In the genomic region with DNA sequence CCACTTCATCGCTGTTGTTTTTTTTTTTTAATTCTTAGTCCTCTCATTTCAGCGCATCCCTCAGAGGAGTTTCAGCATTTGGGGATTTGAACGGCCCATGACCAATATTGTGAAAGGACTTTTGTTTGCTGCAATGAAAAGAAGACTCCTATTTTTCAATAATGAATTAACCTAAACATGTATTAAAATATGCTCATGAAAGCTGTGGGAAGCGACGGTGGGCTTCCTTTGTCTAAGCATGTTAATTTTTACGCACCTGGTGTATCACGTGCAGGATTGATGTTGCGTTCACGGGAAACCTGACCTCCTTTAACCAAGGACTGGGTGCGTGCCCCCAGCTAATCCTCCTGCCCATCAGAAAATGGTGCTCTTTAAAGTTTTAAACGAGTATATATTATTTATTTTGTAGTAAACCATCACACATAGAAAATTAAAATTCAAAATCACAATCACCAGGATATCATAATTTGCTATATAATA, we compare ENCODE assay signal across 9 cellular contexts. TPM values are rescaled to one million over a fixed set of nuclear protein-coding genes. Genes with fewer than 3 reads are reported as not detected.
DNase-seq lines count a peak whose midpoint lies in the region; FAIRE-seq and TF ChIP-seq lines count a peak whose summit lies in the region.
"Had no signal": no experiment of that assay in that cellular context is flagged by ENCODE, and none has a peak within 500 bp of the region (broad histone marks: within the 10 kb centered on the region; RNA-seq: fewer than 3 reads in every experiment).

No MANE protein-coding gene starts in this region.

- DNase-seq in DMS79 treated with DMSO at 0.1 percent for 48 hours (lab: John Stamatoyannopoulos, UW) (peak; percentile 13), DMS79 (lab: John Stamatoyannopoulos, UW) (no peak), OCI-LY7 (ENCODE audit: low spot score) (peak; percentile 81), fibroblast of the aortic adventitia (ENCODE audit: low read depth) (peak; percentile 6), small intestine (no peak), EL (no peak), C1 segment of cervical spinal cord (lab: John Stamatoyannopoulos, UW) (no peak)
- no peak for DNase-seq in stimulated activated CD8-positive, alpha-beta memory T cell treated with anti-CD3 and anti-CD28 coated beads, Interleukin-4, amount 100 ng/mL, for 48 hours

- H3K79me2 ChIP-seq in OCI-LY7 (ENCODE audit: insufficient read depth, low read depth, low read length), result no peaks in the 10 kb centered on the region

- peak overlapping the region; percentile 85 for H3K4me2 ChIP-seq in OCI-LY7 (ENCODE audit: low read length)

- H3K4me1 ChIP-seq in OCI-LY7 (ENCODE audit: insufficient read depth, low read length, poor library complexity, severe bottlenecking) (peaks cover 44% of the 10 kb centered on the region), small intestine (ENCODE audit: control insufficient read depth in 2 of 2, insufficient read depth in 1 of 2, low read depth in 1 of 2, low read length in 1 of 2) (no peaks in the 10 kb centered on the region)

- H3K36me3 ChIP-seq in OCI-LY7 (ENCODE audit: insufficient read depth, low read length) (no peaks in the 10 kb centered on the region), small intestine (ENCODE audit: control insufficient read depth in 2 of 2, insufficient read depth in 2 of 2, low read length in 2 of 2) (no peaks in the 10 kb centered on the region)

- intact Hi-C loops in OCI-LY7 (cut with micrococcal nuclease; ENCODE audit: unreplicated experiment), result loop anchor here (5.0 to 10.0 kb wide), 6 partner anchors 165 to 720 kb away; partner anchors contain the start of genes ACSL1 and CYP4V2

- POLR2A ChIA-PET in OCI-LY7 (lab: Charles Lee), result interaction anchor here (0.6 to 4.1 kb wide), 9 partner anchors 11 to 169 kb away, joined by 3 to 61 read pairs (median 5); no protein-coding TSS in a partner anchor

- 19 to 33% (median 23%) methylated on average over 11 of the region's 11 CpGs for WGBS in small intestine, 3 donors

- H4K20me1 ChIP-seq in OCI-LY7 (ENCODE audit: insufficient read depth, low read length), result no peaks in the 10 kb centered on the region

- H2AFZ ChIP-seq in OCI-LY7 (ENCODE audit: low read length), result peak overlapping the region; percentile 82

- TF ChIP-seq CTCF in OCI-LY7 (conservative IDR thresholded peaks at IDR 0.05; ENCODE audit: low read length), result no peak
- TF ChIP-seq CTCF in fibroblast of the aortic adventitia (IDR thresholded peaks at IDR 0.05; ENCODE audit: insufficient read depth, low read length), result no peak

- CTCF ChIA-PET in OCI-LY7 (lab: Charles Lee; ENCODE audit: unreplicated experiment), result interaction anchor here (0.7 kb wide), 1 partner anchor 8 kb away, joined by 3 read pairs; no protein-coding TSS in a partner anchor

- peaks cover 0 to 2% of the 10 kb centered on the region in 2 donors for H3K27me3 ChIP-seq in small intestine (ENCODE audit: control insufficient read depth in 2 of 2, insufficient read depth in 2 of 2, low read length in 2 of 2)

- peak overlapping the region; percentile 81 for H3K27ac ChIP-seq in OCI-LY7 (ENCODE audit: low read depth, low read length, poor library complexity, severe bottlenecking)
- peak overlapping the region in 1 of 2 donors; percentile 77 for H3K27ac ChIP-seq in small intestine (ENCODE audit: low read depth in 1 of 2, low read length in 1 of 2)
- H3K27ac ChIP-seq: 22Rv1 had no signal

- no peaks in the 10 kb centered on the region for H3K9me2 ChIP-seq in OCI-LY7 (ENCODE audit: insufficient read depth, low read length)

- TSS peak; percentile 88 for BruUV-seq in OCI-LY7 (replicated peaks; lab: Mats Ljungman, UMichigan)

- H3K4me3 ChIP-seq in OCI-LY7 (ENCODE audit: low read depth, low read length, poor library complexity, severe bottlenecking), result peak overlapping the region; percentile 92
- H3K4me3 ChIP-seq in fibroblast of the aortic adventitia (ENCODE audit: low read depth, low read length), result peak overlapping the region; percentile 74
- peak overlapping the region; percentile 20 to 82 for H3K4me3 ChIP-seq in small intestine (ENCODE audit: low read depth in 1 of 2, low read length in 2 of 2)

- H3K9me3 ChIP-seq in OCI-LY7 (ENCODE audit: low read length), result no peaks in the 10 kb centered on the region
- no peaks in the 10 kb centered on the region for H3K9me3 ChIP-seq in small intestine (ENCODE audit: control insufficient read depth, low read depth)

- FAIRE-seq in small intestine (lab: Jason Lieb, UNC), result no peak

RNA-seq across cellular contexts. Expression of gene CCDC110, which starts 0.6 kb away (rescaled TPM):
- 1.2 and 1.7 TPM in 2 replicates for total RNA-seq in OCI-LY7 (2014; rRNA removed; shearing (Covaris generic))
- total RNA-seq in OCI-LY7 (2022), result 12.0 and 14.0 TPM in 2 replicates
- 4.2 and 5.4 TPM in 2 replicates for total RNA-seq in fibroblast of the aortic adventitia (ENCODE audit: low replicate concordance)
- polyA plus RNA-seq in small intestine, result under 1 TPM in 1 of 3 donors, not detected in 2; 0.58 TPM

RNA-seq across cellular contexts. Expression of gene UFSP2, which starts 46.3 kb away (rescaled TPM):
- 14.0 and 17.3 TPM in 2 replicates for total RNA-seq in OCI-LY7 (2014; rRNA removed; shearing (Covaris generic))
- total RNA-seq in OCI-LY7 (2022) (30.9 and 37.6 TPM in 2 replicates), fibroblast of the aortic adventitia (ENCODE audit: low replicate concordance) (26.3 and 53.5 TPM in 2 replicates)
- polyA plus RNA-seq in small intestine, result 10 to 100 TPM; 14.1 to 17.8 (median 17.3) TPM

Comparison
In these comparisons a context has a peak if more than half of its experiments do, and no peak if none do; other contexts are left out.
1. DNase-seq: peak in DMS79 treated with DMSO at 0.1 percent for 48 hours (single experiment), OCI-LY7 (single experiment) and fibroblast of the aortic adventitia (single experiment); none in DMS79 (single experiment), small intestine (single experiment), stimulated activated CD8-positive, alpha-beta memory T cell treated with anti-CD3 and anti-CD28 coated beads, Interleukin-4, amount 100 ng/mL, for 48 hours (single experiment), EL (single experiment) and C1 segment of cervical spinal cord (0 of 14).
2. Peak in every context shown above with its lines, with median percentiles within 50 percentile points of each other: H3K4me3 ChIP-seq.